Comparison of ENCODE assay signal across 1 cellular context in the genomic region with DNA sequence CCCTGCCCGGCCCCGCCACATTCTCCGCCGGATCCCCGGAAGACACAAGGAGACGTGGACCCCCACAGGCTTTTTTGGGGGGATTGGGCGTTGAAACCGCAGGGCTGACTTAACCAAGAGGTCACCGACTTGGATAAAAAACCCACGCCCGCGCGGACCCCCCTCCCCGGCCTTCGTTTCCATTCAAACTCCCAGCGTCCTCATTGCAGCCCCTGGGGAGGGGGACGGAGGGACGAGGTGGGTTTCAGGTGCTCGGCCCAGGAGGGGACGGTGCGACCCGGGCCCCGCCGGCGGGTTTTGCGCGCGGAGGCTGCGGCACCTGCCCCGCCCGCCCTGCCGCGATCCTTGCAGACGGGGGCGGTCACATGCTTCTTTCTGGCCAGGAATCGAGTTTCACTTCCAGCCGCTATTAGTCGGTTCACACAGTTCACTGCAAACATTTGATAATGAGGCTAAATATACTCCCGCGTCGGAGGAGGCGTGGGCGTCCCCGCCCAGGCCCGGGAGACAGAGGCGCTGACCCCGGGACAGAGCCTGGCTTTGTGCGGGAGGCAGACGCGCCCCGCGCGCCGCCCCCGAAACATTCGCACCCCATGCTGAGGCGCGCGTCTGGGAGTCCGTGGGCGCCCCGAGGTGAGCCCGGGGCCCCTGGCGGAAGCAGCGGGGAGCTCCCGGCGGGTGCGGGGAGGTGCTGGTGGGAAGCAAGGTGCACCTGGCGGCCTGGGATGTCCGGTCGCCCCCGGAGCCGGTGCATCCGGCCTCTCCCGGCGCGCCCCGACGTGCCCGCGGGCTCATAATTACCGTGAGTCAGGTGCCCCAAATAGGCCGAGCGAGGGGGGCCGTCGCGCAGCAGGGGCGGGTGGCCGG.
TF ChIP-seq lines count a peak whose summit lies in the region.

No MANE protein-coding gene starts in this region.

TF ChIP-seq in HEK293, 187 proteins besides CTCF, POLR2A, EP300 and RAD21 (continued from another document):
- TF ChIP-seq, protein P1, sequence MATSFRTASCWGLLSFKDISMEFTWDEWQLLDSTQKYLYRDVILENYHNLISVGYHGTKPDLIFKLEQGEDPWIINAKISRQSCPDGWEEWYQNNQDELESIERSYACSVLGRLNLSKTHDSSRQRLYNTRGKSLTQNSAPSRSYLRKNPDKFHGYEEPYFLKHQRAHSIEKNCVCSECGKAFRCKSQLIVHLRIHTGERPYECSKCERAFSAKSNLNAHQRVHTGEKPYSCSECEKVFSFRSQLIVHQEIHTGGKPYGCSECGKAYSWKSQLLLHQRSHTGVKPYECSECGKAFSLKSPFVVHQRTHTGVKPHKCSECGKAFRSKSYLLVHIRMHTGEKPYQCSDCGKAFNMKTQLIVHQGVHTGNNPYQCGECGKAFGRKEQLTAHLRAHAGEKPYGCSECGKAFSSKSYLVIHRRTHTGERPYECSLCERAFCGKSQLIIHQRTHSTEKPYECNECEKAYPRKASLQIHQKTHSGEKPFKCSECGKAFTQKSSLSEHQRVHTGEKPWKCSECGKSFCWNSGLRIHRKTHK (tag by site-specific recombination; IDR thresholded peaks at IDR 0.05): no peak
- TF ChIP-seq, protein P2, sequence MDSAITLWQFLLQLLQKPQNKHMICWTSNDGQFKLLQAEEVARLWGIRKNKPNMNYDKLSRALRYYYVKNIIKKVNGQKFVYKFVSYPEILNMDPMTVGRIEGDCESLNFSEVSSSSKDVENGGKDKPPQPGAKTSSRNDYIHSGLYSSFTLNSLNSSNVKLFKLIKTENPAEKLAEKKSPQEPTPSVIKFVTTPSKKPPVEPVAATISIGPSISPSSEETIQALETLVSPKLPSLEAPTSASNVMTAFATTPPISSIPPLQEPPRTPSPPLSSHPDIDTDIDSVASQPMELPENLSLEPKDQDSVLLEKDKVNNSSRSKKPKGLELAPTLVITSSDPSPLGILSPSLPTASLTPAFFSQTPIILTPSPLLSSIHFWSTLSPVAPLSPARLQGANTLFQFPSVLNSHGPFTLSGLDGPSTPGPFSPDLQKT (IDR thresholded peaks at IDR 0.05; ENCODE audit: borderline replicate concordance, low read depth, low read length): no peak
- TF ChIP-seq, protein P3, sequence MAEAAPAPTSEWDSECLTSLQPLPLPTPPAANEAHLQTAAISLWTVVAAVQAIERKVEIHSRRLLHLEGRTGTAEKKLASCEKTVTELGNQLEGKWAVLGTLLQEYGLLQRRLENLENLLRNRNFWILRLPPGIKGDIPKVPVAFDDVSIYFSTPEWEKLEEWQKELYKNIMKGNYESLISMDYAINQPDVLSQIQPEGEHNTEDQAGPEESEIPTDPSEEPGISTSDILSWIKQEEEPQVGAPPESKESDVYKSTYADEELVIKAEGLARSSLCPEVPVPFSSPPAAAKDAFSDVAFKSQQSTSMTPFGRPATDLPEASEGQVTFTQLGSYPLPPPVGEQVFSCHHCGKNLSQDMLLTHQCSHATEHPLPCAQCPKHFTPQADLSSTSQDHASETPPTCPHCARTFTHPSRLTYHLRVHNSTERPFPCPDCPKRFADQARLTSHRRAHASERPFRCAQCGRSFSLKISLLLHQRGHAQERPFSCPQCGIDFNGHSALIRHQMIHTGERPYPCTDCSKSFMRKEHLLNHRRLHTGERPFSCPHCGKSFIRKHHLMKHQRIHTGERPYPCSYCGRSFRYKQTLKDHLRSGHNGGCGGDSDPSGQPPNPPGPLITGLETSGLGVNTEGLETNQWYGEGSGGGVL (tag by site-specific recombination; IDR thresholded peaks at IDR 0.05): peak; percentile 51
- no peak for TF ChIP-seq ZNF292 (tag by site-specific recombination; IDR thresholded peaks at IDR 0.05; ENCODE audit: borderline replicate concordance, low read depth)
- TF ChIP-seq GLI2 (tag by site-specific recombination; IDR thresholded peaks at IDR 0.05; ENCODE audit: borderline replicate concordance, low read depth): no peak
- TF ChIP-seq ZNF248 (tag by site-specific recombination; IDR thresholded peaks at IDR 0.05): no peak
- TF ChIP-seq ZNF776 (tag by site-specific recombination; IDR thresholded peaks at IDR 0.05; ENCODE audit: borderline replicate concordance): no peak
- TF ChIP-seq ZNF560 (tag by site-specific recombination; IDR thresholded peaks at IDR 0.05; ENCODE audit: borderline replicate concordance): no peak
- no peak for TF ChIP-seq ZFP3 (tag by site-specific recombination; IDR thresholded peaks at IDR 0.05; ENCODE audit: low read depth)
- no peak for TF ChIP-seq ZNF350 (tag by site-specific recombination; IDR thresholded peaks at IDR 0.05)
- TF ChIP-seq ZNF600 (tag by site-specific recombination; IDR thresholded peaks at IDR 0.05): 0 out of 2 replicates have a peak, but pooled peaks have one; percentile 19
- no peak for TF ChIP-seq ZNF366 (tag by site-specific recombination; conservative IDR thresholded peaks at IDR 0.05)
- TF ChIP-seq ZNF624 (tag by site-specific recombination; IDR thresholded peaks at IDR 0.05): no peak
- TF ChIP-seq ZNF16 (tag by site-specific recombination; IDR thresholded peaks at IDR 0.05; ENCODE audit: low read depth): no peak
- no peak for TF ChIP-seq ZNF23 (tag by site-specific recombination; IDR thresholded peaks at IDR 0.05; ENCODE audit: borderline replicate concordance)
- TF ChIP-seq ZXDB (tag by site-specific recombination; IDR thresholded peaks at IDR 0.05): 0 out of 2 replicates have a peak, but pooled peaks have one; percentile 23
- TF ChIP-seq ZBTB44 (tag by site-specific recombination; IDR thresholded peaks at IDR 0.05): no peak
- no peak for TF ChIP-seq ZNF629 (tag by site-specific recombination; IDR thresholded peaks at IDR 0.05)
- TF ChIP-seq ZNF747 (tag by site-specific recombination; IDR thresholded peaks at IDR 0.05): no peak
TF ChIP-seq in HEK293: peak in this region for 33.
